Comparison of ENCODE assay signal across 1 cellular context in the genomic region with DNA sequence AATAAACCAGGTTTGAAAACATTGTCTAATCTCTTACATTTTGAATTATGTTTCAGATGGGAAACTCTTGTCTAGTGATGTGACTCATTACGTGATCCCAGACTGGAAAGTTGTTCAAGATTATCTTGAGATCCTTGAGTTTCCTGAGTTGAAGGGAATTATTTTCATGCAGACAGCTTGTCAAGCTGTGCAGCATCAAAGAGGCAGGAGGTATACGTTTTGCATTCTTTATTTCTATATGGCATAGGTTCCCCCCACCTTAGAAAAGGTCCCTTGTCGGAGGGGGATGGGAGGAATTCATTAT.
TF ChIP-seq lines count a peak whose summit lies in the region.

No MANE protein-coding gene starts in this region.

TF ChIP-seq in A549, 52 proteins besides CTCF, POLR2A, EP300 and RAD21 (continued from another document):
- TF ChIP-seq, protein P1, sequence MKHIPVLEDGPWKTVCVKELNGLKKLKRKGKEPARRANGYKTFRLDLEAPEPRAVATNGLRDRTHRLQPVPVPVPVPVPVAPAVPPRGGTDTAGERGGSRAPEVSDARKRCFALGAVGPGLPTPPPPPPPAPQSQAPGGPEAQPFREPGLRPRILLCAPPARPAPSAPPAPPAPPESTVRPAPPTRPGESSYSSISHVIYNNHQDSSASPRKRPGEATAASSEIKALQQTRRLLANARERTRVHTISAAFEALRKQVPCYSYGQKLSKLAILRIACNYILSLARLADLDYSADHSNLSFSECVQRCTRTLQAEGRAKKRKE (CRISPR knock-in tag; IDR thresholded peaks at IDR 0.05; ENCODE audit: low read depth), result no peak
- TF ChIP-seq ESRRA (IDR thresholded peaks at IDR 0.05; ENCODE audit: borderline replicate concordance, low read length), result no peak
- TF ChIP-seq, protein P2, sequence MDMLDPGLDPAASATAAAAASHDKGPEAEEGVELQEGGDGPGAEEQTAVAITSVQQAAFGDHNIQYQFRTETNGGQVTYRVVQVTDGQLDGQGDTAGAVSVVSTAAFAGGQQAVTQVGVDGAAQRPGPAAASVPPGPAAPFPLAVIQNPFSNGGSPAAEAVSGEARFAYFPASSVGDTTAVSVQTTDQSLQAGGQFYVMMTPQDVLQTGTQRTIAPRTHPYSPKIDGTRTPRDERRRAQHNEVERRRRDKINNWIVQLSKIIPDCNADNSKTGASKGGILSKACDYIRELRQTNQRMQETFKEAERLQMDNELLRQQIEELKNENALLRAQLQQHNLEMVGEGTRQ (IDR thresholded peaks at IDR 0.05), result no peak
- TF ChIP-seq HMGXB4 (CRISPR knock-in tag; IDR thresholded peaks at IDR 0.05; ENCODE audit: borderline replicate concordance), result no peak
